Comparison of ENCODE assay signal across 20 cellular contexts in the genomic region with DNA sequence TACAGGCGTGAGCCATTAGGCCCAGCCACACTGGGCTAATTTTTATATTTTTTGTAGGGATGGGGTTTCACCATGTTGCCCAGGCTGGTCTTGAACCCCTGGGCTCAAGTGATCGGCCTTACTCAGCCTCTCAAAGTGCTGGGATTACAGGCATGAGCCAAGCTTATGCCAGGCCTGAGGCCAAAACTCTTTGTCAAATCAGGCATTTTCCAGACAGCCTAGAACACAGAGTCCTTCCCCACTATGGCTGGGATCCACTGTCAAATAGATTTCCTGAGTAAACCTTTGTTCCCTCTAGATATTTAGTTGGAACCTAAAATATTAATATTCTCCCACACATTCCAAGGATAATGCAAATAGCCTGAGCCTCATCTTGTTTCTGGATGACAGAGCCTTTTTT. TPM values are rescaled to one million over a fixed set of nuclear protein-coding genes. Genes with fewer than 3 reads are reported as not detected.
DNase-seq lines count a peak whose midpoint lies in the region; ATAC-seq and TF ChIP-seq lines count a peak whose summit lies in the region.
"Had no signal": no experiment of that assay in that cellular context is flagged by ENCODE, and none has a peak within 500 bp of the region (broad histone marks: within the 10 kb centered on the region; RNA-seq: fewer than 3 reads in every experiment).

No MANE protein-coding gene starts in this region.

- CTCF ChIA-PET in Caco-2 (lab: Charles Lee) = no interaction called here

- no peak overlapping the region for H2BK5ac ChIP-seq in neuronal stem cell (ENCODE audit: low read length)

- no peak overlapping the region for H2BK120ac ChIP-seq in neuronal stem cell (ENCODE audit: low read depth, low read length)

- 79 to 80% methylated on average over 1 to 2 of the region's 2 CpGs for WGBS in body of pancreas, 2 donors
- WGBS in right cardiac atrium = 81% methylated on average over 2 of the region's 2 CpGs
- WGBS in suprapubic skin = 79% methylated on average over 2 of the region's 2 CpGs
- no CpG with 5 or more reads among the region's 2 CpGs for WGBS in neuronal stem cell (ENCODE audit: extremely low coverage in 2 of 2, insufficient read length in 2 of 2, insufficient replicate concordance in 1 of 2), 2 donors

- no peak overlapping the region for H3K4me2 ChIP-seq in neuronal stem cell (ENCODE audit: insufficient read depth, low read length, poor library complexity, severe bottlenecking)
- H3K4me2 ChIP-seq: BLaER1 treated with 17β-estradiol and CSF1 and Interleukin-3, amounts not matched to agents 10 nM and 100 nM had no signal

- no peak overlapping the region for H2AFZ ChIP-seq in neuronal stem cell (ENCODE audit: low read length)

- intact Hi-C loops in Right ventricle myocardium inferior (cut with DNase I) (no loop called here), cardiac septum (cut with DNase I) (no loop called here), body of pancreas (cut with DNase I) (no loop called here), right cardiac atrium (cut with DNase I) (no loop called here), Caco-2 (cut with micrococcal nuclease; ENCODE audit: unreplicated experiment) (no loop called here)

- ATAC-seq in Right ventricle myocardium inferior (peak; percentile 63), body of pancreas (peak; percentile 45), right cardiac atrium (peak; percentile 39 to 62)
- ATAC-seq: HCT116 had no signal

- no peaks in the 10 kb centered on the region for H3K9me3 Mint-ChIP-seq in Caco-2 (ENCODE audit: unreplicated experiment)
- H3K9me3 Mint-ChIP-seq: CD4-positive, alpha-beta memory T cell; IgD-negative memory B cell had no signal

- H3K4ac ChIP-seq in neuronal stem cell (ENCODE audit: low read length) = no peak overlapping the region

- no peak overlapping the region for H2BK15ac ChIP-seq in neuronal stem cell (ENCODE audit: low read length)

- peaks cover 14% of the 10 kb centered on the region for H3K4me1 Mint-ChIP-seq in Caco-2 (ENCODE audit: low read depth, unreplicated experiment)
- H3K4me1 Mint-ChIP-seq: CD4-positive, alpha-beta memory T cell had no signal

- TF ChIP-seq POLR2A in body of pancreas (IDR thresholded peaks at IDR 0.05) (no peak), suprapubic skin (IDR thresholded peaks at IDR 0.05) (no peak)

- H3K9me3 ChIP-seq in body of pancreas (no peaks in the 10 kb centered on the region), right cardiac atrium (ENCODE audit: control insufficient read depth, low read length) (no peaks in the 10 kb centered on the region), suprapubic skin (no peaks in the 10 kb centered on the region), neuronal stem cell (replicated peaks in 1 of 2; ENCODE audit: control insufficient read depth in 2 of 2, insufficient read depth in 1 of 2, low read depth in 1 of 2, low read length in 2 of 2) (no peaks in the 10 kb centered on the region), Caco-2 (no peaks in the 10 kb centered on the region)
- H3K9me3 ChIP-seq: BLaER1 treated with 17β-estradiol and CSF1 and Interleukin-3, amounts not matched to agents 10 nM and 100 nM; Peyer's patch had no signal

- no peak overlapping the region for H3K4me3 Mint-ChIP-seq in Caco-2 (ENCODE audit: unreplicated experiment)
- H3K4me3 Mint-ChIP-seq: CD4-positive, alpha-beta memory T cell; IgD-negative memory B cell had no signal

- H3K14ac ChIP-seq in neuronal stem cell (ENCODE audit: low read length) = no peak overlapping the region

- no peaks in the 10 kb centered on the region for H3K79me1 ChIP-seq in neuronal stem cell (ENCODE audit: low read depth, low read length)

- POLR2A ChIA-PET in Caco-2 (lab: Charles Lee) = interaction anchor here (0.7 kb wide), 1 partner anchor 353 kb away, joined by 3 read pairs; no protein-coding TSS in a partner anchor

- H3K27ac ChIP-seq in body of pancreas = no peak overlapping the region
- no peak overlapping the region for H3K27ac ChIP-seq in right cardiac atrium (ENCODE audit: low read length)
- peak overlapping the region; percentile 30 for H3K27ac ChIP-seq in suprapubic skin
- H3K27ac ChIP-seq in neuronal stem cell (replicated peaks; ENCODE audit: low read length) = no peak overlapping the region
- H3K27ac ChIP-seq: BLaER1 treated with 17β-estradiol and CSF1 and Interleukin-3, amounts not matched to agents 10 nM and 100 nM; Peyer's patch had no signal

- no peak for TF ChIP-seq EP300 in suprapubic skin (IDR thresholded peaks at IDR 0.05)

- no peak overlapping the region for H3K9ac ChIP-seq in neuronal stem cell (ENCODE audit: low read depth, low read length, poor library complexity)
- H3K9ac ChIP-seq: BLaER1 treated with 17β-estradiol and CSF1 and Interleukin-3, amounts not matched to agents 10 nM and 100 nM had no signal

- no peaks in the 10 kb centered on the region for H3K27me3 ChIP-seq in body of pancreas
- H3K27me3 ChIP-seq in right cardiac atrium (ENCODE audit: control insufficient read depth, insufficient read depth) = no peaks in the 10 kb centered on the region
- no peaks in the 10 kb centered on the region for H3K27me3 ChIP-seq in suprapubic skin
- H3K27me3 ChIP-seq in neuronal stem cell (ENCODE audit: control insufficient read depth in 3 of 3, insufficient read depth in 3 of 3, low read depth in 1 of 3, low read length in 3 of 3) = no peaks in the 10 kb centered on the region
- H3K27me3 ChIP-seq in Caco-2 (replicated peaks; ENCODE audit: control insufficient read depth, insufficient read depth, low read length) = no peaks in the 10 kb centered on the region
- H3K27me3 ChIP-seq: BLaER1 treated with 17β-estradiol and CSF1 and Interleukin-3, amounts not matched to agents 10 nM and 100 nM; Peyer's patch had no signal

- H2BK12ac ChIP-seq in neuronal stem cell (ENCODE audit: low read length) = no peak overlapping the region

- no peak overlapping the region for H3K23ac ChIP-seq in neuronal stem cell (ENCODE audit: low read depth, low read length, poor library complexity)

- no peak overlapping the region for H4K91ac ChIP-seq in neuronal stem cell (ENCODE audit: low read depth, low read length, poor library complexity)

- no peak overlapping the region for H2AK5ac ChIP-seq in neuronal stem cell (ENCODE audit: low read depth, low read length)

- H4K8ac ChIP-seq in neuronal stem cell (ENCODE audit: low read depth, low read length) = no peak overlapping the region

- H3K4me3 ChIP-seq in body of pancreas (no peak overlapping the region), right cardiac atrium (ENCODE audit: low read length) (no peak overlapping the region), suprapubic skin (no peak overlapping the region), neuronal stem cell (ENCODE audit: low read length in 2 of 2) (no peak overlapping the region), Caco-2 (ENCODE audit: low read depth, low read length) (no peak overlapping the region)
- H3K4me3 ChIP-seq: BLaER1 treated with 17β-estradiol and CSF1 and Interleukin-3, amounts not matched to agents 10 nM and 100 nM; Peyer's patch had no signal

- peaks cover 9% of the 10 kb centered on the region for H3K36me3 Mint-ChIP-seq in Caco-2 (ENCODE audit: insufficient read depth, unreplicated experiment)
- H3K36me3 Mint-ChIP-seq: IgD-negative memory B cell had no signal

- H3K18ac ChIP-seq in neuronal stem cell (ENCODE audit: low read length) = no peak overlapping the region

- H3K4me1 ChIP-seq in body of pancreas (peaks cover 5% of the 10 kb centered on the region), right cardiac atrium (ENCODE audit: control insufficient read depth, insufficient read depth, low read length) (peaks cover 5% of the 10 kb centered on the region), suprapubic skin (peaks cover 9% of the 10 kb centered on the region), neuronal stem cell (ENCODE audit: control insufficient read depth in 2 of 2, insufficient read depth in 1 of 2, low read depth in 1 of 2, low read length in 2 of 2) (peaks cover 0 to 2% of the 10 kb centered on the region in 2 donors), Caco-2 (peaks cover 7% of the 10 kb centered on the region)
- H3K4me1 ChIP-seq: BLaER1 treated with 17β-estradiol and CSF1 and Interleukin-3, amounts not matched to agents 10 nM and 100 nM; Peyer's patch had no signal

- DNase-seq in Right ventricle myocardium inferior (ENCODE audit: missing footprints) = no peak
- DNase-seq in cardiac septum (ENCODE audit: low spot score) = no peak
- DNase-seq in body of pancreas = peak in 2 of 4 donors; percentile 12 to 35
- peak in 1 of 3 donors; percentile 30 for DNase-seq in right cardiac atrium
- no peak for DNase-seq in suprapubic skin (ENCODE audit: low spot score in 2 of 2)
- DNase-seq in neuronal stem cell (ENCODE audit: low spot score) = no peak
- no peak for DNase-seq in NCI-H2171 (lab: John Stamatoyannopoulos, UW)
- DNase-seq in Caco-2 = no peak
- DNase-seq: 8988T; Calu3; CD4-positive, alpha-beta memory T cell; GDM1; NCI-H1694; NCI-H2081; NCI-H2171 treated with DMSO at 0.1 percent for 48 hours; NCI-H526; Peyer's patch had no signal

- H3K27me3 Mint-ChIP-seq in Caco-2 (ENCODE audit: insufficient read depth, unreplicated experiment) = no peaks in the 10 kb centered on the region
- H3K27me3 Mint-ChIP-seq: CD4-positive, alpha-beta memory T cell; IgD-negative memory B cell had no signal

- no TSS peak for BruUV-seq in Caco-2 (replicated peaks; lab: Mats Ljungman, UMichigan)

- TF ChIP-seq CTCF in body of pancreas (IDR thresholded peaks at IDR 0.05) (no peak), suprapubic skin (IDR thresholded peaks at IDR 0.05) (no peak), Caco-2 (IDR thresholded peaks at IDR 0.05; ENCODE audit: insufficient read depth in 1 of 2, low read depth in 1 of 2, low read length in 1 of 2, severe bottlenecking in 1 of 2, unreplicated experiment in 1 of 2) (no peak)

- no peaks in the 10 kb centered on the region for H3K36me3 ChIP-seq in body of pancreas (replicated peaks in 1 of 2; ENCODE audit: insufficient read depth in 1 of 2, low read depth in 2 of 2)
- no peaks in the 10 kb centered on the region for H3K36me3 ChIP-seq in suprapubic skin
- no peaks in the 10 kb centered on the region for H3K36me3 ChIP-seq in neuronal stem cell (replicated peaks in 1 of 2; ENCODE audit: control insufficient read depth in 2 of 2, insufficient read depth in 2 of 2, low read length in 2 of 2)
- H3K36me3 ChIP-seq in Caco-2 (ENCODE audit: control insufficient read depth, insufficient read depth, low read length) = no peaks in the 10 kb centered on the region; the same call in 1 of the 2 replicates
- H3K36me3 ChIP-seq: Peyer's patch had no signal

- H3K27ac Mint-ChIP-seq in Caco-2 (ENCODE audit: unreplicated experiment) = no peak overlapping the region
- H3K27ac Mint-ChIP-seq: CD4-positive, alpha-beta memory T cell; IgD-negative memory B cell had no signal

RNA-seq across cellular contexts. Expression of a gene that starts 13.5 kb away (rescaled TPM):
- 2.1 TPM for total RNA-seq in Right ventricle myocardium inferior
- total RNA-seq in cardiac septum = 2.9 TPM
- total RNA-seq in body of pancreas = 1 to 10 TPM; 4.9 TPM
- 1 to 10 TPM; 3.2 to 3.8 (median 3.4) TPM for total RNA-seq in right cardiac atrium
- 3.9 TPM for polyA plus RNA-seq in right cardiac atrium
- total RNA-seq in suprapubic skin = 1 to 10 TPM; 5.9 to 9.0 (median 8.5) TPM
- polyA plus RNA-seq in neuronal stem cell (2013, experiment 1 of 2) = 3.4 TPM
- 4.7 TPM for polyA plus RNA-seq in neuronal stem cell (2013, experiment 2 of 2)
- 5.5 and 6.5 TPM in 2 replicates for total RNA-seq in Caco-2 (2022)
